In the genomic region with DNA sequence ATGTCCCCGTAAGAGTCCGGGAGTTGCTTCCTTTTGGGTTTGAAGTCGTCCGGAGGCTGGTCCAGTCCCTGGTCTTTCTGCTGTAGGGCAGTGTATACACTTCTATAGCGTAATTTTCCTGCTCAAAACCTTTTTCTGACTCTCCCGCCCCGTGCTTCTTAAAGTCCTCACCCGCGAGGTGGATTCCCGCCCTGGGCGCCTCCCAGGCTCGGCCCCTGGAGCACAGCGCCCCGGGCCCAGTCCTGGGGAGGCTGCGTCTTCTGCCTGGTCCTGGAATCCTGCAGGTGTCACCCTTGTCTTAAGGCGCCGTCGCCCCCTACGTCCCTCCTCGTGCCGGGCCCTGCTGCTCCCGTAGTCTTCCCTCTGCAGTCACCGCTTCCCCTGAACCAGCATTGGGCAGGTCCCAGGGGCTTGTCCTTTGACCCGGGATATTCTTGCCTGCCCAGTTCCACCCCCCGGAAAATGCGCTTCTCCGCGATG, we compare ENCODE assay signal across 10 cellular contexts. TPM values are rescaled to one million over a fixed set of nuclear protein-coding genes. Genes with fewer than 3 reads are reported as not detected.
A peak's percentile ranks its signal among the peaks of the same experiment; 100 is the strongest.
DNase-seq lines count a peak whose midpoint lies in the region; ATAC-seq and TF ChIP-seq lines count a peak whose summit lies in the region.
"Had no signal": no experiment of that assay in that cellular context is flagged by ENCODE, and none has a peak within 500 bp of the region (broad histone marks: within the 10 kb centered on the region; RNA-seq: fewer than 3 reads in every experiment).

No MANE protein-coding gene starts in this region.

- ATAC-seq in SK-N-SH treated with all-trans-retinoic acid at 6 μM for 48 hours (no peak), GM18858 (IDR thresholded peaks at IDR 0.05; ENCODE audit: unreplicated experiment) (no peak), HG03095 (IDR thresholded peaks at IDR 0.05; ENCODE audit: unreplicated experiment) (no peak), HG03196 (IDR thresholded peaks at IDR 0.05; ENCODE audit: unreplicated experiment) (no peak)

- no peak for TF ChIP-seq POLR2A in sigmoid colon (IDR thresholded peaks at IDR 0.05)

- peaks cover 5% of the 10 kb centered on the region for H3K4me1 Mint-ChIP-seq in brain

- H3K4me3 ChIP-seq in SK-N-SH (ENCODE audit: low read depth in 2 of 2, low read length in 1 of 2) (no peak overlapping the region), iPS-20b (ENCODE audit: low read length) (peak overlapping the region; percentile 83), sigmoid colon (peak overlapping the region in 3 of 4 donors; percentile 18 to 30 (median 27))
- H3K4me3 ChIP-seq: uterus had no signal

- CTCF ChIA-PET in SK-N-SH (lab: Yijun Ruan, JAX), result no interaction called here

- peak overlapping the region; percentile 74 to 80 (median 76) for H3K4me3 Mint-ChIP-seq in brain

- H3K27ac ChIP-seq in SK-N-SH (ENCODE audit: low read depth in 2 of 2, low read length in 1 of 2), result no peak overlapping the region
- H3K27ac ChIP-seq in iPS-20b (ENCODE audit: low read length), result no peak overlapping the region
- peak overlapping the region in 1 of 4 donors; percentile 27 for H3K27ac ChIP-seq in sigmoid colon
- H3K27ac ChIP-seq: uterus had no signal

- TF ChIP-seq CTCF in SK-N-SH (IDR thresholded peaks at IDR 0.05) (no peak), brain (conservative IDR thresholded peaks at IDR 0.05) (peak; percentile 22 to 32), sigmoid colon (IDR thresholded peaks at IDR 0.05) (no peak)

- peaks cover 12 to 56% (median 29%) of the 10 kb centered on the region in 5 experiments for H3K9me3 Mint-ChIP-seq in brain

- H3K4me2 ChIP-seq in SK-N-SH, result no peak overlapping the region

- WGBS in SK-N-SH (ENCODE audit: low lambda C conversion rate), result 84% methylated on average over 28 of the region's 28 CpGs
- 18 to 49% methylated on average over 28 of the region's 28 CpGs for WGBS in sigmoid colon, 2 donors

- H3K36me3 ChIP-seq in SK-N-SH (replicated peaks in 1 of 2; ENCODE audit: control insufficient read depth in 1 of 2, insufficient read depth in 2 of 2, low read length in 1 of 2), result no peaks in the 10 kb centered on the region
- H3K36me3 ChIP-seq in iPS-20b (ENCODE audit: insufficient read depth, low read depth, low read length), result no peaks in the 10 kb centered on the region
- H3K36me3 ChIP-seq in sigmoid colon, result peaks cover 0 to 8% (median 0%) of the 10 kb centered on the region in 4 donors
- H3K36me3 ChIP-seq: uterus had no signal

- H3K27me3 Mint-ChIP-seq in brain, result peaks cover 14% of the 10 kb centered on the region

- H3K9ac ChIP-seq in SK-N-SH, result no peak overlapping the region
- H3K9ac ChIP-seq in iPS-20b (ENCODE audit: low read depth, low read length), result peak overlapping the region; percentile 68; the same call in 1 of the 2 replicates

- no peak overlapping the region for H2AFZ ChIP-seq in SK-N-SH (ENCODE audit: low read depth)

- H3K79me2 ChIP-seq in SK-N-SH (ENCODE audit: insufficient read depth), result no peaks in the 10 kb centered on the region

- POLR2A ChIA-PET in SK-N-SH (lab: Yijun Ruan, JAX), result no interaction called here

- intact Hi-C loops in sigmoid colon (cut with DNase I), result no loop called here

- H3K27ac Mint-ChIP-seq in brain, result no peak overlapping the region

- H3K27me3 ChIP-seq in SK-N-SH (ENCODE audit: insufficient read depth), result no peaks in the 10 kb centered on the region
- H3K27me3 ChIP-seq in iPS-20b (ENCODE audit: insufficient read depth, low read length), result peaks cover 28% of the 10 kb centered on the region
- no peaks in the 10 kb centered on the region for H3K27me3 ChIP-seq in sigmoid colon
- H3K27me3 ChIP-seq: uterus had no signal

- DNase-seq in SK-N-SH (peak; percentile 8), sigmoid colon (no peak)
- DNase-seq: NCI-H226 had no signal

- H3F3A ChIP-seq in SK-N-SH (replicated peaks; ENCODE audit: insufficient read depth), result no peaks in the 10 kb centered on the region

- H3K9me2 ChIP-seq in SK-N-SH, result no peaks in the 10 kb centered on the region

- H3K36me3 Mint-ChIP-seq in brain, result peaks cover 74% of the 10 kb centered on the region

- H3K4me1 ChIP-seq in SK-N-SH (ENCODE audit: control insufficient read depth in 1 of 2, insufficient read depth in 2 of 2, low read depth in 1 of 2, low read length in 1 of 2) (no peaks in the 10 kb centered on the region), iPS-20b (ENCODE audit: insufficient read depth, low read length) (no peaks in the 10 kb centered on the region), sigmoid colon (no peaks in the 10 kb centered on the region)
- H3K4me1 ChIP-seq: uterus had no signal

- no peaks in the 10 kb centered on the region for H4K20me1 ChIP-seq in SK-N-SH (ENCODE audit: insufficient read depth)

- H3K9me3 ChIP-seq in SK-N-SH (no peaks in the 10 kb centered on the region), iPS-20b (ENCODE audit: insufficient read depth, low read depth, low read length) (no peaks in the 10 kb centered on the region), sigmoid colon (peaks cover 9 to 33% (median 24%) of the 10 kb centered on the region in 4 donors)

- TF ChIP-seq RAD21 in SK-N-SH (IDR thresholded peaks at IDR 0.05; ENCODE audit: low read length), result no peak

- no peak for TF ChIP-seq EP300 in SK-N-SH (IDR thresholded peaks at IDR 0.05; ENCODE audit: borderline replicate concordance in 1 of 2, low read depth in 1 of 2, low read length in 1 of 2)
- no peak for TF ChIP-seq EP300 in sigmoid colon (IDR thresholded peaks at IDR 0.05)

TF ChIP-seq in SK-N-SH, 30 proteins besides CTCF, POLR2A, EP300 and RAD21:
- no peak for TF ChIP-seq EZH2phosphoT487 (IDR thresholded peaks at IDR 0.05; ENCODE audit: borderline replicate concordance, low read depth)
- TF ChIP-seq ELF1 (IDR thresholded peaks at IDR 0.05), result no peak
- TF ChIP-seq FOSL2 (IDR thresholded peaks at IDR 0.05; ENCODE audit: borderline replicate concordance, low read depth), result no peak
- no peak for TF ChIP-seq TAF1 (IDR thresholded peaks at IDR 0.05; ENCODE audit: borderline replicate concordance, low read depth, low read length)
- no peak for TF ChIP-seq NRF1 (IDR thresholded peaks at IDR 0.05; ENCODE audit: low read depth, low read length)
- no peak for TF ChIP-seq MEF2A (IDR thresholded peaks at IDR 0.05; ENCODE audit: borderline replicate concordance, low read depth)
- TF ChIP-seq, protein P1, sequence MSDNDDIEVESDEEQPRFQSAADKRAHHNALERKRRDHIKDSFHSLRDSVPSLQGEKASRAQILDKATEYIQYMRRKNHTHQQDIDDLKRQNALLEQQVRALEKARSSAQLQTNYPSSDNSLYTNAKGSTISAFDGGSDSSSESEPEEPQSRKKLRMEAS (IDR thresholded peaks at IDR 0.05; ENCODE audit: low read depth), result no peak
- no peak for TF ChIP-seq GATA2 (CRISPR knock-in tag; IDR thresholded peaks at IDR 0.05)
- no peak for TF ChIP-seq GABPA (IDR thresholded peaks at IDR 0.05; ENCODE audit: low read depth)
- no peak for TF ChIP-seq CHD2 (IDR thresholded peaks at IDR 0.05; ENCODE audit: low read length, partially characterized antibody)
- TF ChIP-seq SIN3A (IDR thresholded peaks at IDR 0.05; ENCODE audit: borderline replicate concordance, low read depth, low read length), result no peak
- no peak for TF ChIP-seq SMC3 (IDR thresholded peaks at IDR 0.05; ENCODE audit: low read depth, low read length)
- no peak for TF ChIP-seq FOXM1 (IDR thresholded peaks at IDR 0.05; ENCODE audit: low read depth)

TF ChIP-seq in SK-N-SH treated with all-trans-retinoic acid at 6 μM for 48 hours, 23 proteins besides CTCF, POLR2A, EP300 and RAD21 (continues in another document):
- TF ChIP-seq, protein P2, sequence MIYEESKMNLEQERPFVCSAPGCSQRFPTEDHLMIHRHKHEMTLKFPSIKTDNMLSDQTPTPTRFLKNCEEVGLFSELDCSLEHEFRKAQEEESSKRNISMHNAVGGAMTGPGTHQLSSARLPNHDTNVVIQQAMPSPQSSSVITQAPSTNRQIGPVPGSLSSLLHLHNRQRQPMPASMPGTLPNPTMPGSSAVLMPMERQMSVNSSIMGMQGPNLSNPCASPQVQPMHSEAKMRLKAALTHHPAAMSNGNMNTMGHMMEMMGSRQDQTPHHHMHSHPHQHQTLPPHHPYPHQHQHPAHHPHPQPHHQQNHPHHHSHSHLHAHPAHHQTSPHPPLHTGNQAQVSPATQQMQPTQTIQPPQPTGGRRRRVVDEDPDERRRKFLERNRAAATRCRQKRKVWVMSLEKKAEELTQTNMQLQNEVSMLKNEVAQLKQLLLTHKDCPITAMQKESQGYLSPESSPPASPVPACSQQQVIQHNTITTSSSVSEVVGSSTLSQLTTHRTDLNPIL (CRISPR knock-in tag; IDR thresholded peaks at IDR 0.05; ENCODE audit: low read depth), result no peak
- TF ChIP-seq ZFP3 (CRISPR knock-in tag; IDR thresholded peaks at IDR 0.05), result no peak
- TF ChIP-seq BACH2 (CRISPR knock-in tag; IDR thresholded peaks at IDR 0.05; ENCODE audit: borderline replicate concordance), result no peak
- no peak for TF ChIP-seq ESRRG (CRISPR knock-in tag; IDR thresholded peaks at IDR 0.05)
- no peak for TF ChIP-seq OSR1 (CRISPR knock-in tag; IDR thresholded peaks at IDR 0.05)
- no peak for TF ChIP-seq ZFP30 (CRISPR knock-in tag; IDR thresholded peaks at IDR 0.05)

RNA-seq across cellular contexts. Expression of gene ZNF808, which starts 34.4 kb away (rescaled TPM):
- polyA plus RNA-seq in SK-N-SH (2012; rRNA removed) (3.3 and 4.4 TPM in 2 replicates), brain (ENCODE audit: insufficient read depth, low read depth, low replicate concordance) (1.8 TPM), sigmoid colon (1 to 10 TPM; 1.8 to 7.5 (median 3.5) TPM)
- polyA plus RNA-seq in SK-N-SH (2012; cell fraction: cytosol; rRNA removed), result 3.6 and 4.0 TPM in 2 replicates
- polyA plus RNA-seq in SK-N-SH (2012; cell fraction: nucleus; rRNA removed), result 4.1 and 6.7 TPM in 2 replicates
- total RNA-seq in sigmoid colon, result 10 to 100 TPM; 13.0 to 26.6 (median 18.7) TPM

RNA-seq across cellular contexts. Expression of gene ZNF578, which starts 39.7 kb away (rescaled TPM):
- polyA plus RNA-seq in SK-N-SH (2012; rRNA removed) (2.5 and 3.3 TPM in 2 replicates), brain (ENCODE audit: insufficient read depth, low read depth, low replicate concordance) (3.7 TPM), sigmoid colon (1 to 10 TPM in 1 of 3 donors, not detected in 2; 1.1 TPM)
- polyA plus RNA-seq in SK-N-SH (2012; cell fraction: cytosol; rRNA removed), result 2.9 and 3.1 TPM in 2 replicates
- polyA plus RNA-seq in SK-N-SH (2012; cell fraction: nucleus; rRNA removed), result 3.1 and 7.5 TPM in 2 replicates
- 1 to 10 TPM; 1.2 to 2.5 (median 2.4) TPM for total RNA-seq in sigmoid colon

Comparison
In these comparisons a context has a peak if more than half of its experiments do, and no peak if none do; other contexts are left out.
1. H3K4me3 ChIP-seq: peak in iPS-20b (single experiment) and sigmoid colon (3 of 4); none in SK-N-SH (0 of 2).
2. CTCF ChIP-seq: peak in brain (2 of 2); none in SK-N-SH (single experiment) and sigmoid colon (0 of 4).